ENCODE assay signal across 13 cellular contexts in genomic region chr5:173886157-173886556, GRCh38. TPM values are rescaled to one million over a fixed set of nuclear protein-coding genes. Genes with fewer than 3 reads are reported as not detected.
DNase-seq lines count a peak whose midpoint lies in the region; ATAC-seq and TF ChIP-seq lines count a peak whose summit lies in the region.
"Had no signal": no experiment of that assay in that cellular context is flagged by ENCODE, and none has a peak within 500 bp of the region (broad histone marks: within the 10 kb centered on the region; RNA-seq: fewer than 3 reads in every experiment).

No MANE protein-coding gene starts in this region.

- no peak for DNase-seq in DND-41
- no peak for DNase-seq in endodermal cell
- no peak for DNase-seq in stimulated activated CD4-positive, alpha-beta T cell treated with anti-CD3 and anti-CD28 coated beads, Interleukin-4, amount 100 ng/mL, for 24 hours
- no peak for DNase-seq in H7
- no peak for DNase-seq in NCI-H524 (lab: John Stamatoyannopoulos, UW)
- DNase-seq: heart right ventricle; left ventricle myocardium superior; NCI-H345; Right ventricle myocardium superior; stimulated activated naive CD4-positive, alpha-beta T cell treated with Interleukin-2 at 50 U/mL for 16 hours had no signal

- TF ChIP-seq CTCF in DND-41 (IDR thresholded peaks at IDR 0.05; ENCODE audit: borderline replicate concordance, extremely low read depth, low read length, poor library complexity, severe bottlenecking) (no peak), OCI-LY3 (IDR thresholded peaks at IDR 0.05; ENCODE audit: low read depth, low read length) (no peak), endodermal cell (conservative IDR thresholded peaks at IDR 0.05) (peak; percentile 43), parathyroid adenoma (IDR thresholded peaks at IDR 0.05) (no peak)

- H3K4me3 ChIP-seq in DND-41 (ENCODE audit: low read depth in 1 of 2, low read length in 2 of 2) (no peak overlapping the region), OCI-LY3 (ENCODE audit: low read length) (no peak overlapping the region), endodermal cell (ENCODE audit: low read length) (no peak overlapping the region), parathyroid adenoma (ENCODE audit: low read depth, low read length) (no peak overlapping the region), H7 (ENCODE audit: insufficient read depth, low read depth, low read length) (no peak overlapping the region)
- H3K4me3 ChIP-seq: heart right ventricle had no signal

- H3K27ac ChIP-seq in DND-41 (ENCODE audit: low read length), result no peak overlapping the region
- H3K27ac ChIP-seq in OCI-LY3 (ENCODE audit: low read length), result peak overlapping the region; percentile 80
- H3K27ac ChIP-seq in endodermal cell (ENCODE audit: low read depth, low read length), result no peak overlapping the region
- peak overlapping the region; percentile 91 for H3K27ac ChIP-seq in parathyroid adenoma

- H3K9me3 ChIP-seq in DND-41 (ENCODE audit: insufficient read depth, low read length, severe bottlenecking) (no peaks in the 10 kb centered on the region), OCI-LY3 (ENCODE audit: insufficient read depth, low read length) (no peaks in the 10 kb centered on the region), endodermal cell (ENCODE audit: control insufficient read depth, low read length) (no peaks in the 10 kb centered on the region), parathyroid adenoma (ENCODE audit: control insufficient read depth, low read length) (no peaks in the 10 kb centered on the region)
- H3K9me3 ChIP-seq: heart right ventricle had no signal

- ATAC-seq in DND-41 (ENCODE audit: insufficient read depth, low read depth) (no peak), GM21528 (IDR thresholded peaks at IDR 0.05; ENCODE audit: low FRiP score, unreplicated experiment) (no peak)
- ATAC-seq: heart right ventricle, left ventricle myocardium superior had no signal

- H3K27me3 ChIP-seq in DND-41 (ENCODE audit: insufficient read depth, low read length, poor library complexity) (peaks cover 15% of the 10 kb centered on the region), OCI-LY3 (ENCODE audit: low read depth, low read length) (peaks cover 10% of the 10 kb centered on the region; the same call in 1 of the 2 replicates), endodermal cell (ENCODE audit: control insufficient read depth, insufficient read depth, low read length, poor library complexity, severe bottlenecking) (no peaks in the 10 kb centered on the region), parathyroid adenoma (ENCODE audit: control insufficient read depth, insufficient read depth, low read length) (no peaks in the 10 kb centered on the region), H7 (ENCODE audit: control insufficient read depth, insufficient read depth, low read length) (no peaks in the 10 kb centered on the region)
- H3K27me3 ChIP-seq: heart right ventricle had no signal

- no peaks in the 10 kb centered on the region for H3K27me3 Mint-ChIP-seq in endodermal cell (ENCODE audit: insufficient read depth)

- H3K4me3 Mint-ChIP-seq in endodermal cell, result no peak overlapping the region

- no peak overlapping the region for H3K4me2 ChIP-seq in DND-41 (ENCODE audit: insufficient read depth, low read length)
- H3K4me2 ChIP-seq in OCI-LY3 (ENCODE audit: low read length), result no peak overlapping the region; the same call in 1 of the 2 replicates
- H3K4me2 ChIP-seq in parathyroid adenoma (ENCODE audit: low read length), result no peak overlapping the region

- H3K4me1 ChIP-seq in DND-41 (ENCODE audit: insufficient read depth, low read length) (peaks cover 17% of the 10 kb centered on the region), OCI-LY3 (ENCODE audit: low read length) (peaks cover 43% of the 10 kb centered on the region), endodermal cell (ENCODE audit: control insufficient read depth, insufficient read depth, low read length) (no peaks in the 10 kb centered on the region), parathyroid adenoma (peaks cover 26% of the 10 kb centered on the region)

- no peaks in the 10 kb centered on the region for H3K9me3 Mint-ChIP-seq in endodermal cell

- 89 to 93% methylated on average over 2 of the region's 2 CpGs for WGBS in endodermal cell (ENCODE audit: insufficient coverage in 1 of 2, insufficient read length in 1 of 2), 2 experiments

- H3K27ac Mint-ChIP-seq in endodermal cell, result no peak overlapping the region

- H2AFZ ChIP-seq in DND-41 (ENCODE audit: low read depth, low read length), result peak overlapping the region; percentile 8; the same call in 1 of the 2 replicates
- 0 out of 2 replicates have a peak overlapping the region, but pooled peaks have one; percentile 54 for H2AFZ ChIP-seq in OCI-LY3 (ENCODE audit: low read depth, low read length)
- H2AFZ ChIP-seq in parathyroid adenoma, result peak overlapping the region; percentile 7

- H3K9ac ChIP-seq in DND-41 (ENCODE audit: low read depth, low read length), result no peak overlapping the region
- H3K9ac ChIP-seq in OCI-LY3 (ENCODE audit: low read length), result no peak overlapping the region
- no peak overlapping the region for H3K9ac ChIP-seq in endodermal cell (ENCODE audit: extremely low read depth, low read length, poor library complexity, severe bottlenecking)
- H3K9ac ChIP-seq in parathyroid adenoma, result no peak overlapping the region

- H4K20me1 ChIP-seq in DND-41 (ENCODE audit: insufficient read depth, low read length), result no peaks in the 10 kb centered on the region
- no peaks in the 10 kb centered on the region for H4K20me1 ChIP-seq in OCI-LY3 (ENCODE audit: insufficient read depth, low read length)

- H3K79me2 ChIP-seq in DND-41 (ENCODE audit: insufficient read depth, low read length) (no peaks in the 10 kb centered on the region), OCI-LY3 (ENCODE audit: low read length) (no peaks in the 10 kb centered on the region), parathyroid adenoma (peaks cover 21% of the 10 kb centered on the region)

- H3K36me3 ChIP-seq in DND-41 (ENCODE audit: insufficient read depth, low read length) (no peaks in the 10 kb centered on the region), OCI-LY3 (replicated peaks; ENCODE audit: low read depth, low read length) (no peaks in the 10 kb centered on the region), endodermal cell (ENCODE audit: control insufficient read depth, insufficient read depth, low read length) (no peaks in the 10 kb centered on the region), parathyroid adenoma (ENCODE audit: control insufficient read depth, insufficient read depth, low read length) (no peaks in the 10 kb centered on the region), H7 (replicated peaks; ENCODE audit: control insufficient read depth, insufficient read depth, low read length) (no peaks in the 10 kb centered on the region)
- H3K36me3 ChIP-seq: heart right ventricle had no signal

- H3K4me1 Mint-ChIP-seq in endodermal cell, result peaks cover 25% of the 10 kb centered on the region

- no peaks in the 10 kb centered on the region for H3K36me3 Mint-ChIP-seq in endodermal cell (ENCODE audit: low read depth)

RNA-seq across cellular contexts. Expression of gene CPEB4, which starts 2.0 kb away (rescaled TPM):
- total RNA-seq in endodermal cell, result 10 to 100 TPM in 1 of 2 donors, 1 to 10 TPM in 1; 9.4 to 11.3 TPM
- 9.7 TPM for polyA plus RNA-seq in endodermal cell (2013, experiment 1 of 2)
- 9.3 TPM for polyA plus RNA-seq in endodermal cell (2013, experiment 2 of 2)
- 7.0 and 8.3 TPM in 2 replicates for total RNA-seq in H7 (2014; rRNA removed; shearing (Covaris generic))

Comparison
In these comparisons a context has a peak if more than half of its experiments do, and no peak if none do; other contexts are left out.
1. H3K27ac ChIP-seq: peak in OCI-LY3 (single experiment) and parathyroid adenoma (single experiment); none in DND-41 (single experiment) and endodermal cell (single experiment).
2. Peak in every context shown above with its lines, with median percentiles within 50 percentile points of each other: H2AFZ ChIP-seq.